8 cellular contexts compared by ENCODE assay signal in the genomic region with DNA sequence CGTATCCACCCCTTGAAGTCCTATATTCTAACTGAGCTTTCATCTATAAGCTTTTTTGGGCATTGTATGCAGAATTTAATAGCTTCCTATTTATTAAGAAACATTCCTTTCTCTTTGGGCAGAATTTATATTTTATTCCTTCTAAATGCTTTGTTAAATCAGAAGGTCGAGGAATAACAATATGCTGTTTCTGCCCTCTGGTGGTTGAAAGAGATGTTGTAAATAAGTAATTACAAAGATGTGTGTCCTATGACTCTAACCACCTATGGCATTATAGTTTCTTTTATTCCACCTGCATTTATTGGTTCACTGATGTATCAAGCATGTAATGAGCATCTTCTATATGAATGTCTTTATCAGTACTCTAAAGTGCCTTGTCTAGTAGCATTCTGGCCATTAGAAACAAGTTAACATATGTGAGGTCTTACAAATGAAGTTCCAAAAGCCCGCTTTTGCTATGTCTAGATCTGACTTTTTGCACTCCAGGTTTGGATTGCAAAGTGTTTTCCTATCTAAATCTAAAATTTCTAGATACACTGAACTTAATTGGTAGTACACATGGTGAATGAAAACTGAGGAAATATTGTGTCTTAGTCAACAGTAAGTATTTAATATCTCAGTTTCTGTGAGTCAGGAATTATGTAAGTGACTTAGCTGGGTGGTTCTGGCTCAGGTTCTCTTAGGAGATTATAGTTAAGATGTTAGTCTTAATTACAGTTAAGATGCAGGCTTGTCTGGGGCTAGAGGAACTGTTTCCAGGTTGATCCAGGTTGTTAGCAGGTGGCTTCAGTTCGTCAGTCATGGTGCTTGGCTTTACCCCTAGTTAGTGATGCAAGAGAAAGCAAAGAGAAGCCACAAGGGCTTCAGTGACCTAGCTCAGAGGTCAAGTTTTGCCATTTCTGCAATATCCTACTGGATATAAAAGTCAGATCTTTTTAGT. TPM values are rescaled to one million over a fixed set of nuclear protein-coding genes. Genes with fewer than 3 reads are reported as not detected.
DNase-seq lines count a peak whose midpoint lies in the region; ATAC-seq and TF ChIP-seq lines count a peak whose summit lies in the region.

No MANE protein-coding gene starts in this region.

- peak; percentile 96 for TF ChIP-seq CTCF in neural crest cell (conservative IDR thresholded peaks at IDR 0.05)

- DNase-seq in DMS53 treated with DMSO at 0.1 percent for 48 hours (lab: John Stamatoyannopoulos, UW; ENCODE audit: unreplicated experiment) (peak; percentile 75), OCI-M1 (lab: John Stamatoyannopoulos, UW) (peak; percentile 80), erythroblast (lab: John Stamatoyannopoulos, UW) (peak; percentile 44 to 62), neural crest cell (ENCODE audit: low read depth, low spot score) (no peak), NCI-H1048 (lab: John Stamatoyannopoulos, UW) (no peak), GM19238 (ENCODE audit: insufficient read length, low spot score) (no peak)

- no peaks in the 10 kb centered on the region for H3K9me3 Mint-ChIP-seq in neural crest cell

- TF ChIP-seq POLR2A in erythroblast (IDR thresholded peaks at IDR 0.05; ENCODE audit: low read length), result no peak

- no peaks in the 10 kb centered on the region for H3K27me3 Mint-ChIP-seq in neural crest cell (ENCODE audit: low read depth)

- H3K4me3 Mint-ChIP-seq in neural crest cell, result no peak overlapping the region

- H3K36me3 Mint-ChIP-seq in neural crest cell (ENCODE audit: low read depth), result no peaks in the 10 kb centered on the region

- H3K27ac Mint-ChIP-seq in neural crest cell (ENCODE audit: unreplicated experiment), result no peak overlapping the region

- ATAC-seq in HG03575 (IDR thresholded peaks at IDR 0.05; ENCODE audit: extremely low read depth, insufficient number of reproducible peaks, low FRiP score, unreplicated experiment), result peak; percentile 53
- ATAC-seq in HG03280 (IDR thresholded peaks at IDR 0.05; ENCODE audit: unreplicated experiment), result no peak

- H3K4me1 Mint-ChIP-seq in neural crest cell, result peaks cover 19% of the 10 kb centered on the region

RNA-seq across cellular contexts. Expression of a gene that starts 57.5 kb away (rescaled TPM):
- total RNA-seq in neural crest cell, result 39.2 and 39.8 TPM in 2 replicates

Comparison
In these comparisons a context has a peak if more than half of its experiments do, and no peak if none do; other contexts are left out.
1. DNase-seq: peak in DMS53 treated with DMSO at 0.1 percent for 48 hours (single experiment), OCI-M1 (single experiment) and erythroblast (2 of 2); none in neural crest cell (single experiment), NCI-H1048 (single experiment) and GM19238 (single experiment).